In the genomic region with DNA sequence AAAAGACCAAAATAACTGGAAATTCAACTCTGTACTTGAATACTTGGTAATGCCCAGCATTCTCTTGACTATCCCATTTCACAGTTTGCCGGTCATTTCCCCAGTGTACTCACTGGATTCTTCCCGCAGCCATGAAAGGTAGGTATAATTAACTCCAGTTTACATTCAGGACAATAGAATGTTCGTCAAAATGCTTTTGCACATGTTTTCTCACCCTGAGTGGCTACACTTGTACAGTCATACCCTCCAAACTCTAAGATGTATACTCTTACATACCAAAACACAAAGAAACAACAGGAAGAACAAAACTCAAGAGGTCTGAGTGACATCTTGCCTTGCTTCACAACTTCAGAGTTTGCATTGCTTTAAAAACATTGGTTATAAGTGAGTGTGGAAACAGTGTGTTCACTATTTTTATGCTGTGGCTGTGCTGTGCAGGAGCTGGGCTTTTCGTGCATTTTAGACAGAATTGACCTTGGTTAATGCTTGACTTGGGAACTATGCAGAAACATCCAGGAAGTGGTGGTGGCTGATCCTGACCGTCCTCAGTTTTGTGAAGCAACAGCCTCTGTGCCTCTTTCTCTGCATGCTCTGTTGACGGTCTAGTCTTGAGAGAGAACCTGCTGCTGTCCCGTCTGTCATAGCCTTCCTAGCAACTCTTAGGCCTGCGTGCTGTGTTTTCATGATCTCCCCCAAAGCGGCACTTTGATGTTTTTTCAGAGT, we compare ENCODE assay signal across 1 cellular context.
TF ChIP-seq lines count a peak whose summit lies in the region.

No MANE protein-coding gene starts in this region.

TF ChIP-seq in SK-N-SH treated with all-trans-retinoic acid at 6 μM for 48 hours, 23 proteins besides CTCF, POLR2A, EP300 and RAD21 (continued from another document):
- TF ChIP-seq, protein P1, sequence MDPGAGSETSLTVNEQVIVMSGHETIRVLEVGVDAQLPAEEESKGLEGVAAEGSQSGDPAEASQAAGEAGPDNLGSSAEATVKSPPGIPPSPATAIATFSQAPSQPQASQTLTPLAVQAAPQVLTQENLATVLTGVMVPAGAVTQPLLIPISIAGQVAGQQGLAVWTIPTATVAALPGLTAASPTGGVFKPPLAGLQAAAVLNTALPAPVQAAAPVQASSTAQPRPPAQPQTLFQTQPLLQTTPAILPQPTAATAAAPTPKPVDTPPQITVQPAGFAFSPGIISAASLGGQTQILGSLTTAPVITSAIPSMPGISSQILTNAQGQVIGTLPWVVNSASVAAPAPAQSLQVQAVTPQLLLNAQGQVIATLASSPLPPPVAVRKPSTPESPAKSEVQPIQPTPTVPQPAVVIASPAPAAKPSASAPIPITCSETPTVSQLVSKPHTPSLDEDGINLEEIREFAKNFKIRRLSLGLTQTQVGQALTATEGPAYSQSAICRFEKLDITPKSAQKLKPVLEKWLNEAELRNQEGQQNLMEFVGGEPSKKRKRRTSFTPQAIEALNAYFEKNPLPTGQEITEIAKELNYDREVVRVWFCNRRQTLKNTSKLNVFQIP (CRISPR knock-in tag; IDR thresholded peaks at IDR 0.05; ENCODE audit: borderline replicate concordance, low read depth), result no peak
- TF ChIP-seq ZNF8 (CRISPR knock-in tag; IDR thresholded peaks at IDR 0.05) (no peak), SNAI2 (CRISPR knock-in tag; IDR thresholded peaks at IDR 0.05) (no peak), ZNF565 (CRISPR knock-in tag; conservative IDR thresholded peaks at IDR 0.05; ENCODE audit: low read depth) (no peak), TOX (CRISPR knock-in tag; IDR thresholded peaks at IDR 0.05; ENCODE audit: borderline replicate concordance) (no peak), GLIS3 (CRISPR knock-in tag; IDR thresholded peaks at IDR 0.05) (no peak), ZC3H10 (CRISPR knock-in tag; IDR thresholded peaks at IDR 0.05) (no peak), ZFP30 (CRISPR knock-in tag; IDR thresholded peaks at IDR 0.05) (no peak), BACH2 (CRISPR knock-in tag; IDR thresholded peaks at IDR 0.05; ENCODE audit: borderline replicate concordance) (no peak), ZFP3 (CRISPR knock-in tag; IDR thresholded peaks at IDR 0.05) (no peak)
- TF ChIP-seq, protein P2, sequence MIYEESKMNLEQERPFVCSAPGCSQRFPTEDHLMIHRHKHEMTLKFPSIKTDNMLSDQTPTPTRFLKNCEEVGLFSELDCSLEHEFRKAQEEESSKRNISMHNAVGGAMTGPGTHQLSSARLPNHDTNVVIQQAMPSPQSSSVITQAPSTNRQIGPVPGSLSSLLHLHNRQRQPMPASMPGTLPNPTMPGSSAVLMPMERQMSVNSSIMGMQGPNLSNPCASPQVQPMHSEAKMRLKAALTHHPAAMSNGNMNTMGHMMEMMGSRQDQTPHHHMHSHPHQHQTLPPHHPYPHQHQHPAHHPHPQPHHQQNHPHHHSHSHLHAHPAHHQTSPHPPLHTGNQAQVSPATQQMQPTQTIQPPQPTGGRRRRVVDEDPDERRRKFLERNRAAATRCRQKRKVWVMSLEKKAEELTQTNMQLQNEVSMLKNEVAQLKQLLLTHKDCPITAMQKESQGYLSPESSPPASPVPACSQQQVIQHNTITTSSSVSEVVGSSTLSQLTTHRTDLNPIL (CRISPR knock-in tag; IDR thresholded peaks at IDR 0.05; ENCODE audit: low read depth), result no peak
- TF ChIP-seq, protein P3, sequence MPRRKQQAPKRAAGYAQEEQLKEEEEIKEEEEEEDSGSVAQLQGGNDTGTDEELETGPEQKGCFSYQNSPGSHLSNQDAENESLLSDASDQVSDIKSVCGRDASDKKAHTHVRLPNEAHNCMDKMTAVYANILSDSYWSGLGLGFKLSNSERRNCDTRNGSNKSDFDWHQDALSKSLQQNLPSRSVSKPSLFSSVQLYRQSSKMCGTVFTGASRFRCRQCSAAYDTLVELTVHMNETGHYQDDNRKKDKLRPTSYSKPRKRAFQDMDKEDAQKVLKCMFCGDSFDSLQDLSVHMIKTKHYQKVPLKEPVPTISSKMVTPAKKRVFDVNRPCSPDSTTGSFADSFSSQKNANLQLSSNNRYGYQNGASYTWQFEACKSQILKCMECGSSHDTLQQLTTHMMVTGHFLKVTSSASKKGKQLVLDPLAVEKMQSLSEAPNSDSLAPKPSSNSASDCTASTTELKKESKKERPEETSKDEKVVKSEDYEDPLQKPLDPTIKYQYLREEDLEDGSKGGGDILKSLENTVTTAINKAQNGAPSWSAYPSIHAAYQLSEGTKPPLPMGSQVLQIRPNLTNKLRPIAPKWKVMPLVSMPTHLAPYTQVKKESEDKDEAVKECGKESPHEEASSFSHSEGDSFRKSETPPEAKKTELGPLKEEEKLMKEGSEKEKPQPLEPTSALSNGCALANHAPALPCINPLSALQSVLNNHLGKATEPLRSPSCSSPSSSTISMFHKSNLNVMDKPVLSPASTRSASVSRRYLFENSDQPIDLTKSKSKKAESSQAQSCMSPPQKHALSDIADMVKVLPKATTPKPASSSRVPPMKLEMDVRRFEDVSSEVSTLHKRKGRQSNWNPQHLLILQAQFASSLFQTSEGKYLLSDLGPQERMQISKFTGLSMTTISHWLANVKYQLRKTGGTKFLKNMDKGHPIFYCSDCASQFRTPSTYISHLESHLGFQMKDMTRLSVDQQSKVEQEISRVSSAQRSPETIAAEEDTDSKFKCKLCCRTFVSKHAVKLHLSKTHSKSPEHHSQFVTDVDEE (CRISPR knock-in tag; IDR thresholded peaks at IDR 0.05), result no peak
- TF ChIP-seq, protein P4, sequence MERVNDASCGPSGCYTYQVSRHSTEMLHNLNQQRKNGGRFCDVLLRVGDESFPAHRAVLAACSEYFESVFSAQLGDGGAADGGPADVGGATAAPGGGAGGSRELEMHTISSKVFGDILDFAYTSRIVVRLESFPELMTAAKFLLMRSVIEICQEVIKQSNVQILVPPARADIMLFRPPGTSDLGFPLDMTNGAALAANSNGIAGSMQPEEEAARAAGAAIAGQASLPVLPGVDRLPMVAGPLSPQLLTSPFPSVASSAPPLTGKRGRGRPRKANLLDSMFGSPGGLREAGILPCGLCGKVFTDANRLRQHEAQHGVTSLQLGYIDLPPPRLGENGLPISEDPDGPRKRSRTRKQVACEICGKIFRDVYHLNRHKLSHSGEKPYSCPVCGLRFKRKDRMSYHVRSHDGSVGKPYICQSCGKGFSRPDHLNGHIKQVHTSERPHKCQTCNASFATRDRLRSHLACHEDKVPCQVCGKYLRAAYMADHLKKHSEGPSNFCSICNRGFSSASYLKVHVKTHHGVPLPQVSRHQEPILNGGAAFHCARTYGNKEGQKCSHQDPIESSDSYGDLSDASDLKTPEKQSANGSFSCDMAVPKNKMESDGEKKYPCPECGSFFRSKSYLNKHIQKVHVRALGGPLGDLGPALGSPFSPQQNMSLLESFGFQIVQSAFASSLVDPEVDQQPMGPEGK (CRISPR knock-in tag; IDR thresholded peaks at IDR 0.05; ENCODE audit: borderline replicate concordance), result no peak
